8 cellular contexts compared by ENCODE assay signal in genomic region chr15:96334017-96334704, GRCh38. TPM values are rescaled to one million over a fixed set of nuclear protein-coding genes. Genes with fewer than 3 reads are reported as not detected.
A peak's percentile ranks its signal among the peaks of the same experiment; 100 is the strongest.
DNase-seq lines count a peak whose midpoint lies in the region; ATAC-seq and TF ChIP-seq lines count a peak whose summit lies in the region.
"Had no signal": no experiment of that assay in that cellular context is flagged by ENCODE, and none has a peak within 500 bp of the region (broad histone marks: within the 10 kb centered on the region; RNA-seq: fewer than 3 reads in every experiment).

No MANE protein-coding gene starts in this region.

- H3K27ac ChIP-seq in HUES6 (ENCODE audit: low read depth, low read length), result no peak overlapping the region
- peak overlapping the region; percentile 70 to 91 for H3K27ac ChIP-seq in lung (ENCODE audit: low read depth in 1 of 2, low read length in 1 of 2)
- H3K27ac ChIP-seq in thymus (ENCODE audit: low read depth), result no peak overlapping the region

- H3K4me3 ChIP-seq in HUES6 (ENCODE audit: low read depth, low read length), result peak overlapping the region; percentile 46; the same call in 1 of the 2 replicates
- peak overlapping the region; percentile 70 for H3K4me3 ChIP-seq in lung
- H3K4me3 ChIP-seq in thymus (ENCODE audit: low read length), result peak overlapping the region; percentile 42

- peaks cover 70% of the 10 kb centered on the region for H3K36me3 Mint-ChIP-seq in chondrocyte (ENCODE audit: low read depth)

- TF ChIP-seq CTCF in chondrocyte (IDR thresholded peaks at IDR 0.05), result no peak
- no peak for TF ChIP-seq CTCF in lung (IDR thresholded peaks at IDR 0.05; ENCODE audit: control extremely low read depth, extremely low read depth)

- H3K27me3 ChIP-seq in HUES6 (ENCODE audit: control insufficient read depth, insufficient read depth, low read length), result peaks cover 95% of the 10 kb centered on the region
- no peaks in the 10 kb centered on the region for H3K27me3 ChIP-seq in lung (ENCODE audit: control insufficient read depth, insufficient read depth)
- peaks cover 81% of the 10 kb centered on the region for H3K27me3 ChIP-seq in thymus (ENCODE audit: control insufficient read depth, insufficient read depth)

- H3K4me1 Mint-ChIP-seq in chondrocyte (ENCODE audit: low read depth), result peaks cover 38% of the 10 kb centered on the region

- ATAC-seq in lung (ENCODE audit: insufficient read depth, low FRiP score) (no peak), GM18502 (IDR thresholded peaks at IDR 0.05; ENCODE audit: poor library complexity, unreplicated experiment) (no peak)
- ATAC-seq: activated CD4-positive, alpha-beta T cell treated with anti-CD3 and anti-CD28 coated beads for 36 hours had no signal

- no peaks in the 10 kb centered on the region for H3K27me3 Mint-ChIP-seq in chondrocyte (ENCODE audit: low read depth)

- H3K36me3 ChIP-seq in HUES6 (ENCODE audit: control insufficient read depth, insufficient read depth, low read length) (no peaks in the 10 kb centered on the region), lung (ENCODE audit: control insufficient read depth in 2 of 2, insufficient read depth in 2 of 2, low read length in 2 of 2) (peaks cover 0 to 2% of the 10 kb centered on the region in 2 donors), thymus (ENCODE audit: control insufficient read depth, insufficient read depth) (no peaks in the 10 kb centered on the region)

- peak overlapping the region; percentile 100 for H3K27ac Mint-ChIP-seq in chondrocyte (ENCODE audit: unreplicated experiment)
- H3K27ac Mint-ChIP-seq: activated CD4-positive, alpha-beta T cell treated with anti-CD3 and anti-CD28 coated beads for 36 hours had no signal

- H3K4me1 ChIP-seq in HUES6 (ENCODE audit: control insufficient read depth, insufficient read depth, low read length), result peaks cover 57% of the 10 kb centered on the region
- peaks cover 0 to 6% of the 10 kb centered on the region in 2 donors for H3K4me1 ChIP-seq in lung (ENCODE audit: control insufficient read depth in 2 of 2, insufficient read depth in 2 of 2, low read length in 2 of 2)
- H3K4me1 ChIP-seq in thymus (ENCODE audit: control insufficient read depth, insufficient read depth, low read length), result peaks cover 2% of the 10 kb centered on the region

- WGBS in lung, 2 donors, result 23 to 34% methylated on average over 49 of the region's 49 CpGs
- 18% methylated on average over 49 of the region's 49 CpGs for WGBS in thymus

- DNase-seq in chondrocyte (ENCODE audit: low spot score) (no peak), lung (ENCODE audit: low spot score) (peak; percentile 26), SKM-1 treated with dmso at 0.1 percent for 144 hours (lab: John Stamatoyannopoulos, UW; ENCODE audit: unreplicated experiment) (no peak), NCI-H748 treated with DMSO at 0.1 percent for 48 hours (lab: John Stamatoyannopoulos, UW) (no peak)
- DNase-seq: activated CD4-positive, alpha-beta T cell treated with anti-CD3 and anti-CD28 coated beads for 36 hours had no signal

- H3K9me3 ChIP-seq in HUES6 (ENCODE audit: control insufficient read depth, insufficient read depth, low read depth, low read length), result no peaks in the 10 kb centered on the region
- H3K9me3 ChIP-seq in lung (ENCODE audit: control insufficient read depth in 2 of 2, insufficient read depth in 1 of 2, low read length in 1 of 2), result peaks cover 0 to 5% of the 10 kb centered on the region in 2 donors
- peaks cover 2% of the 10 kb centered on the region for H3K9me3 ChIP-seq in thymus (ENCODE audit: control insufficient read depth)

- H3K4me3 Mint-ChIP-seq in chondrocyte (ENCODE audit: unreplicated experiment), result peak overlapping the region; percentile 92

- no peak overlapping the region for H3K9ac ChIP-seq in HUES6 (ENCODE audit: low read length)

- no peaks in the 10 kb centered on the region for H3K9me3 Mint-ChIP-seq in chondrocyte (ENCODE audit: low read depth)

RNA-seq across cellular contexts. Expression of gene NR2F2, which starts 3.7 kb away (rescaled TPM):
- total RNA-seq in chondrocyte (151 to 169 TPM (median 167 TPM) in 3 replicates), lung (10 to 100 TPM; 41.9 to 73.5 TPM)
- polyA plus RNA-seq in lung (10 to 100 TPM; 15.0 to 28.9 TPM), thymus (11.9 TPM)
- total RNA-seq: activated CD4-positive, alpha-beta T cell treated with anti-CD3 and anti-CD28 coated beads for 36 hours had no signal

Comparison
In these comparisons a context has a peak if more than half of its experiments do, and no peak if none do; other contexts are left out.
1. H3K27ac ChIP-seq: peak in lung (2 of 2); none in HUES6 (single experiment) and thymus (single experiment).
2. Peak in every context shown above with its lines, with median percentiles within 50 percentile points of each other: H3K4me3 ChIP-seq.